In genomic region chr10:119478111-119479047, GRCh38 we compare ENCODE assay signal across 9 cellular contexts.
A peak's percentile ranks its signal among the peaks of the same experiment; 100 is the strongest.
DNase-seq lines count a peak whose midpoint lies in the region; ATAC-seq and TF ChIP-seq lines count a peak whose summit lies in the region.
"Had no signal": no experiment of that assay in that cellular context is flagged by ENCODE, and none has a peak within 500 bp of the region (broad histone marks: within the 10 kb centered on the region; RNA-seq: fewer than 3 reads in every experiment).

No MANE protein-coding gene starts in this region.

- no peaks in the 10 kb centered on the region for H3K36me3 Mint-ChIP-seq in HFFc6 (ENCODE audit: low read depth)

- H3K27ac Mint-ChIP-seq in HFFc6, result no peak overlapping the region

- H3K4me3 ChIP-seq in Loucy (ENCODE audit: low read length, poor library complexity, severe bottlenecking) (no peak overlapping the region), mucosa of descending colon (no peak overlapping the region), brain microvascular endothelial cell (ENCODE audit: low read depth, low read length) (no peak overlapping the region)

- H3K9ac ChIP-seq in Loucy (ENCODE audit: low read depth, low read length, poor library complexity, severe bottlenecking), result peak overlapping the region; percentile 13

- H3K79me2 ChIP-seq in Loucy (ENCODE audit: insufficient read depth, low read length), result no peaks in the 10 kb centered on the region

- intact Hi-C loops in mucosa of descending colon (cut with DNase I, micrococcal nuclease), result no loop called here

- no peak overlapping the region for H2AFZ ChIP-seq in Loucy (ENCODE audit: low read length)

- DNase-seq in HFFc6 (no peak), mucosa of descending colon (no peak), occipital lobe (lab: John Stamatoyannopoulos, UW) (no peak), brain microvascular endothelial cell (no peak), HT-29 (ENCODE audit: low spot score) (no peak), NCI-H226 (no peak)

- no peaks in the 10 kb centered on the region for H3F3A ChIP-seq in Loucy (ENCODE audit: low read depth)

- H3K36me3 ChIP-seq in Loucy (ENCODE audit: insufficient read depth, low read length) (no peaks in the 10 kb centered on the region), mucosa of descending colon (ENCODE audit: low read depth) (no peaks in the 10 kb centered on the region), brain microvascular endothelial cell (replicated peaks) (no peaks in the 10 kb centered on the region)

- ATAC-seq in GM18868 (IDR thresholded peaks at IDR 0.05; ENCODE audit: unreplicated experiment) (peak; percentile 84), mucosa of descending colon (peak; percentile 72)

- H3K9me2 ChIP-seq in Loucy (replicated peaks; ENCODE audit: low read depth, low read length), result no peaks in the 10 kb centered on the region

- peak overlapping the region; percentile 49; the same call in 1 of the 2 replicates for H3K4me3 Mint-ChIP-seq in HFFc6

- H3K27me3 Mint-ChIP-seq in HFFc6 (ENCODE audit: insufficient read depth), result peaks cover 46% of the 10 kb centered on the region

- H3K9me3 Mint-ChIP-seq in HFFc6, result 0 out of 2 replicates have a peak, but pooled peaks cover 3% of the 10 kb centered on the region

- H3K4me1 Mint-ChIP-seq in HFFc6 (ENCODE audit: low read depth), result peaks cover 13% of the 10 kb centered on the region

- H3K4me1 ChIP-seq in Loucy (ENCODE audit: insufficient read depth, low read length, poor library complexity, severe bottlenecking), result peaks cover 21% of the 10 kb centered on the region
- no peaks in the 10 kb centered on the region for H3K4me1 ChIP-seq in mucosa of descending colon (ENCODE audit: low read depth)

- H4K20me1 ChIP-seq in Loucy (ENCODE audit: insufficient read depth, low read length, poor library complexity, severe bottlenecking), result no peaks in the 10 kb centered on the region

- H3K27ac ChIP-seq in brain microvascular endothelial cell, result no peak overlapping the region
- H3K27ac ChIP-seq: HL-60 had no signal

- in situ Hi-C loops in brain microvascular endothelial cell (cut with HindIII; ENCODE audit: low pct_ligation_motif_present, low sequenced_read_pairs), result no loop called here

- H3K9me3 ChIP-seq in Loucy (ENCODE audit: insufficient read depth, low read depth, low read length), result no peaks in the 10 kb centered on the region; the same call in 1 of the 2 replicates
- H3K9me3 ChIP-seq in mucosa of descending colon, result no peaks in the 10 kb centered on the region

- H3K27me3 ChIP-seq in Loucy (ENCODE audit: insufficient read depth, low read length, poor library complexity, severe bottlenecking) (no peaks in the 10 kb centered on the region), brain microvascular endothelial cell (replicated peaks) (peaks cover 16% of the 10 kb centered on the region)

- H3K4me2 ChIP-seq in Loucy (ENCODE audit: low read depth, low read length, poor library complexity, severe bottlenecking), result peak overlapping the region; percentile 30

- TF ChIP-seq CTCF in HFFc6 (IDR thresholded peaks at IDR 0.05), result no peak
- TF ChIP-seq CTCF in Loucy (conservative IDR thresholded peaks at IDR 0.05; ENCODE audit: low read length), result no peak
- no peak for TF ChIP-seq CTCF in mucosa of descending colon (IDR thresholded peaks at IDR 0.05)
- TF ChIP-seq CTCF in brain microvascular endothelial cell (IDR thresholded peaks at IDR 0.05; ENCODE audit: low read depth, low read length, missing control alignments), result no peak
